ENCODE assay signal across 14 cellular contexts in the genomic region with DNA sequence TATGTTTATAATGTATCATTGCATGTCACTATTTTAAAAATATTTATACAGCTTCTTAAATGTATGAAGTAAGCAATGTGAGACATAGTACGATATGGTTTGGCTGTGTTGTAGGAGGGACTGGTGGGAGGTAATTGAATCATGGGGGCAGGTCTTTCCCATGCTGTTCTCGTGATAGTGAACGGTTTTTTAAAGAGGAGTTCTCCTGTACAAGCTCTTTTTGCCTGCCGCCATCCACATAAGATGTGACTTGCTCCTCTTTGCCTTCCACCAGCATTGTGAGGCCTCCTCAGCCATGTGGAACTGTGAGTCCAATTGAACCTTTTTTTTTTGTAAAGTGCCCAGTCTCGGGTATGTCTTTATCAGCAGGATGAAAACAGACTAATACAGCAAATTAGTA.
DNase-seq lines count a peak whose midpoint lies in the region; FAIRE-seq lines count a peak whose summit lies in the region.
"Had no signal": no experiment of that assay in that cellular context is flagged by ENCODE, and none has a peak within 500 bp of the region (broad histone marks: within the 10 kb centered on the region; RNA-seq: fewer than 3 reads in every experiment).

No MANE protein-coding gene starts in this region.

- peaks cover 2% of the 10 kb centered on the region for H3K9me3 Mint-ChIP-seq in activated T-cell treated with anti-CD3 and anti-CD28 coated beads, Interleukin-2, amount 50 U/mL, for 24 hours
- H3K9me3 Mint-ChIP-seq: CD4-positive, alpha-beta memory T cell had no signal

- H3K27ac Mint-ChIP-seq in activated T-cell treated with anti-CD3 and anti-CD28 coated beads, Interleukin-2, amount 50 U/mL, for 24 hours = peak overlapping the region; percentile 8
- H3K27ac Mint-ChIP-seq: B cell had no signal

- peaks cover 41% of the 10 kb centered on the region for H3K36me3 Mint-ChIP-seq in activated T-cell treated with anti-CD3 and anti-CD28 coated beads, Interleukin-2, amount 50 U/mL, for 24 hours (ENCODE audit: low read depth)

- H3K4me3 Mint-ChIP-seq in activated T-cell treated with anti-CD3 and anti-CD28 coated beads, Interleukin-2, amount 50 U/mL, for 24 hours = no peak overlapping the region
- H3K4me3 Mint-ChIP-seq: B cell had no signal

- in situ Hi-C loops in ACHN (cut with HindIII; ENCODE audit: low pct_ligation_motif_present, low pct_unique_long_range_greater_than_20kb, low sequenced_read_pairs) = no loop called here

- H3K27me3 Mint-ChIP-seq in activated T-cell treated with anti-CD3 and anti-CD28 coated beads, Interleukin-2, amount 50 U/mL, for 24 hours = no peaks in the 10 kb centered on the region
- H3K27me3 Mint-ChIP-seq: B cell; CD4-positive, alpha-beta memory T cell had no signal

- no peak for DNase-seq in activated T-cell treated with anti-CD3 and anti-CD28 coated beads, Interleukin-2, amount 50 U/mL, for 24 hours
- no peak for DNase-seq in activated T-cell treated with anti-CD3 and anti-CD28 coated beads for 4 hours
- peak; percentile 29 for DNase-seq in putamen (ENCODE audit: low spot score)
- DNase-seq in globus pallidus (ENCODE audit: low spot score) = no peak
- no peak for DNase-seq in amygdala (lab: John Stamatoyannopoulos, UW)
- no peak for DNase-seq in ACHN
- DNase-seq: CD4-positive, alpha-beta memory T cell; DMS79; GM23248; H7 had no signal

- peak; percentile 27 for FAIRE-seq in islet of Langerhans (lab: Jason Lieb, UNC)
- FAIRE-seq: GM12878, GM18507 had no signal

- peaks cover 58% of the 10 kb centered on the region for H3K4me1 Mint-ChIP-seq in activated T-cell treated with anti-CD3 and anti-CD28 coated beads, Interleukin-2, amount 50 U/mL, for 24 hours (ENCODE audit: low read depth)
